ENCODE assay signal across 8 cellular contexts in the genomic region with DNA sequence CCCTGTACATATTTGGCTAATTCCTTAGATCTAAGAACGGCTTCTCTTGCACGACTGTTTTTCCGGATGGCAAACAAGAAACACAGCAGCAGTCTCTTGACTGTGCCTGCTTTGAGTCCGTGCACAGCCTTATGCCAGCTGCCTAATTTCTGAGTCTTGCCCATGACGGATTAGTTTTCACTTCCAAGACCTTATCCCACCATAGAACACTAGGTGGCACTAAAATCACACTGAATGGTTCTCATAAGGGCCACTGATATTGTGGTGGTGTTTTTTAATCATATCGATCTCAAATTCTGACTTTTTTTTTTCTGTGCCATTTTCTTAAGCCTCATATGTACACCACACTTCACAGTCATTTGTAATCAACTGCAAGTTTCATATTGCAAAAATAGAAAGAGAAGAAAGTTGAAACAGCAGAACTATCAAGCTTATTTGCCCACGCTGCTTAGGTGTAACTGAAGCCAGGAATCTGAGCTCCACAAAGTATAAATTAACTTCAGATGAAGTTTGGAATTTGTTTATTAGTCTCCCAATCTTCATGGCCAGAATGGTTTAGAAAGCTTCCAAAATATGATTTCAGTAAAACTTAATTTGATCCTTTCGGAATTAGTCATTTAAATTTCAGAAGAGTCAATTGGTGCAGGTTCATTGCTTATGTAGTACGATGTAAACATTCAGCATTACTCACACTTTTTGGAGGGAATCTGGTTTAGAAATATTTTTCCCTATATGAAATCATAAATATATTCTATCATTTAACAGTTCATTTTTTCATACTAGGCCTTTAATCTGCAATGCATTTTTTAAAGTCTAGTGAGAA. TPM values are rescaled to one million over a fixed set of nuclear protein-coding genes. Genes with fewer than 3 reads are reported as not detected.
A peak's percentile ranks its signal among the peaks of the same experiment; 100 is the strongest.
DNase-seq lines count a peak whose midpoint lies in the region; ATAC-seq, FAIRE-seq and TF ChIP-seq lines count a peak whose summit lies in the region.

No MANE protein-coding gene starts in this region.

- H3K9me3 ChIP-seq in pancreas = no peaks in the 10 kb centered on the region
- H3K9me3 ChIP-seq in effector memory CD4-positive, alpha-beta T cell (ENCODE audit: control insufficient read depth, low read length) = no peaks in the 10 kb centered on the region

- H3K4me1 Mint-ChIP-seq in activated B cell treated with CpG ODN at 0.5 μM for 24 hours = peaks cover 2% of the 10 kb centered on the region

- POLR2A ChIA-PET in activated B cell treated with CpG ODN at 0.5 μM for 24 hours (lab: Charles Lee) = interaction anchor here (0.7 kb wide), 1 partner anchor 420 kb away, joined by 3 read pairs; no protein-coding TSS in a partner anchor

- no peaks in the 10 kb centered on the region for H3K9me3 Mint-ChIP-seq in activated B cell treated with CpG ODN at 0.5 μM for 24 hours

- H3K27ac Mint-ChIP-seq in activated B cell treated with CpG ODN at 0.5 μM for 24 hours = no peak overlapping the region

- H3K27me3 ChIP-seq in pancreas = no peaks in the 10 kb centered on the region
- no peaks in the 10 kb centered on the region for H3K27me3 ChIP-seq in effector memory CD4-positive, alpha-beta T cell (replicated peaks; ENCODE audit: control insufficient read depth, insufficient read depth, low read length, poor library complexity, severe bottlenecking)

- H3K4me3 ChIP-seq in pancreas = no peak overlapping the region
- no peak overlapping the region for H3K4me3 ChIP-seq in effector memory CD4-positive, alpha-beta T cell (ENCODE audit: insufficient read depth, low read depth, low read length, poor library complexity, severe bottlenecking)

- no peak overlapping the region for H3K27ac ChIP-seq in pancreas
- no peak overlapping the region for H3K27ac ChIP-seq in effector memory CD4-positive, alpha-beta T cell (ENCODE audit: insufficient read depth, low read length, poor library complexity, severe bottlenecking)

- peak; percentile 85 for FAIRE-seq in pancreas (lab: Jason Lieb, UNC)

- H3K36me3 Mint-ChIP-seq in activated B cell treated with CpG ODN at 0.5 μM for 24 hours (ENCODE audit: low read depth) = no peaks in the 10 kb centered on the region

- H3K27me3 Mint-ChIP-seq in activated B cell treated with CpG ODN at 0.5 μM for 24 hours = peaks cover 5% of the 10 kb centered on the region

- 29 to 31% methylated on average over 9 of the region's 9 CpGs for WGBS in pancreas, 2 donors

- peak; percentile 96 for ATAC-seq in GM18870 (IDR thresholded peaks at IDR 0.05; ENCODE audit: unreplicated experiment)
- ATAC-seq in HG03039 (IDR thresholded peaks at IDR 0.05; ENCODE audit: unreplicated experiment) = peak; percentile 95
- peak; percentile 68 for ATAC-seq in activated B cell treated with CpG ODN at 0.5 μM for 24 hours (ENCODE audit: low read depth)
- ATAC-seq in pancreas = peak; percentile 85 to 99 (median 96)

- CTCF ChIA-PET in activated B cell treated with CpG ODN at 0.5 μM for 24 hours (lab: Charles Lee) = interaction anchor here (0.6 to 4.3 kb wide), 8 partner anchors 9 to 1598 kb away, joined by 3 to 61 read pairs (median 4); no protein-coding TSS in a partner anchor

- no peak overlapping the region for H3K4me3 Mint-ChIP-seq in activated B cell treated with CpG ODN at 0.5 μM for 24 hours

- H3K36me3 ChIP-seq in pancreas = no peaks in the 10 kb centered on the region
- H3K36me3 ChIP-seq in effector memory CD4-positive, alpha-beta T cell (ENCODE audit: control insufficient read depth, insufficient read depth, low read length) = no peaks in the 10 kb centered on the region

- DNase-seq in DMS114 treated with DMSO at 0.1 percent for 48 hours (lab: John Stamatoyannopoulos, UW; ENCODE audit: unreplicated experiment) (peak; percentile 21), NCI-H2029 (lab: John Stamatoyannopoulos, UW) (peak; percentile 52), activated B cell treated with CpG ODN at 0.5 μM for 24 hours (no peak), germinal center (ENCODE audit: low spot score) (peak; percentile 20), pancreas (peak in 3 of 6 donors; percentile 21 to 46 (median 30))
- DNase-seq in effector memory CD4-positive, alpha-beta T cell = no peak

- intact Hi-C loops in activated B cell treated with CpG ODN at 0.5 μM for 24 hours (cut with micrococcal nuclease) (loop anchor here (1.0 to 10.0 kb wide), 4 partner anchors 355 to 1797 kb away; no protein-coding TSS in a partner anchor), pancreas (cut with DNase I) (loop anchor here in 1 of 3 donors (10.0 kb wide), 1 partner anchor 1585 kb away; no protein-coding TSS in a partner anchor)

- no peaks in the 10 kb centered on the region for H3K4me1 ChIP-seq in pancreas
- H3K4me1 ChIP-seq in effector memory CD4-positive, alpha-beta T cell (ENCODE audit: control insufficient read depth, insufficient read depth, low read length, poor library complexity, severe bottlenecking) = no peaks in the 10 kb centered on the region

- TF ChIP-seq CTCF in activated B cell treated with CpG ODN at 0.5 μM for 24 hours (IDR thresholded peaks at IDR 0.05) (peak; percentile 47), pancreas (IDR thresholded peaks at IDR 0.05) (peak; percentile 55 to 78 (median 72))

RNA-seq across cellular contexts. Expression of gene SCN7A, which starts 45.5 kb away (rescaled TPM):
- not detected in 2 replicates for total RNA-seq in activated B cell treated with CpG ODN at 0.5 μM for 24 hours
- total RNA-seq in pancreas = 1 to 10 TPM in 5 of 6 donors, under 1 TPM in 1; 0.93 to 7.0 (median 1.4) TPM
- under 1 TPM; 0.27 to 0.96 TPM for polyA plus RNA-seq in pancreas

Comparison
In these comparisons a context has a peak if more than half of its experiments do, and no peak if none do; other contexts are left out.
1. DNase-seq: peak in DMS114 treated with DMSO at 0.1 percent for 48 hours (single experiment), NCI-H2029 (single experiment) and germinal center (single experiment); none in activated B cell treated with CpG ODN at 0.5 μM for 24 hours (single experiment) and effector memory CD4-positive, alpha-beta T cell (0 of 3).
2. Peak in every context shown above with its lines, with median percentiles within 50 percentile points of each other: ATAC-seq.